Comparison of ENCODE assay signal across 8 cellular contexts in the genomic region with DNA sequence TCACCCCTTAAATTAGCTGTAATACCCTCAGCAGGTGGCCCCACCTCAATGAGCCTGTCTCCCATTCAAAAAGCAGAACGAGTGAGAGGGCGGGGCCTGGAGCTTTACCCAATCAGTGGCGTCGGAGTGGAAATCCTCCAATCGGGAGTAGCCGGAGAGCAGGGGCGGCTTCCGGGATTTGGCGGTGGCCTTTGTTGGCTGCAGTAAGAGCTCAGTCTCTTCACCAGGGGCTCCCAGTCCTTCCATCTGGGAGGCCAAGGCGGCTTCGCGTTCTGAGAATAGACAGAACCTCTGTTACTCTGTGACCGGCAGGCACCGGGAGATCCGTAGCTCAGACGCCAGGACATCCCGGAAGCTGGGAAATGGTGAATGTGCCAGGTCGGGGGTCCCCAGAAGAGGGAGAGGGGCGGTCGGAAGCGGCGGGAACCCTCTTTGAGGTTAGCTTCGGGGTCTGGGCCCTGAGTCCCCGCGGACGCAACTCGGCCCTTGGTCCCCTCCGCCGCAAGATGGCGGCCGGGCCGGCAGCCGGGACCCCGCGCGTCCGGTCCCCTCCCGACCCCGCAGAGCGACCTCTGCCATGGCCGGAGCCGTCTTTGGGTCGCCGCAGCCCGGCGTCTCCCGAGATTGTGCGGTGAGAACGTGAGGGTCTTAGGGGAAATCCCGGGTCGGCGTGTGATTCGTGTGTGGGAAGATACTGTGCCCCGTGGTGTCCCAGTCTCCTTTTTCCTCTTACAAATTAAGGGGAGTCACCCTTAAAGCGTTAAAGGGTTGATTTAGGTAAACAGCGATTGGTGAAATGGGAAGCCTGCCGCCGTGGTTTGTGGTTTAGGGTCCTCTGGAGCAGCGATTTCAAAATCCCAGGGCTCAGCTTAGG.
DNase-seq lines count a peak whose midpoint lies in the region; ATAC-seq and TF ChIP-seq lines count a peak whose summit lies in the region.

No MANE protein-coding gene starts in this region.

- H3K4me1 ChIP-seq in esophagus muscularis mucosa (peaks cover 15 to 35% (median 24%) of the 10 kb centered on the region in 4 donors), muscle layer of colon (ENCODE audit: insufficient read depth, low read length) (peaks cover 13% of the 10 kb centered on the region)

- H3K9ac ChIP-seq in muscle layer of colon (ENCODE audit: low read length) = peak overlapping the region; percentile 93

- peak; percentile 57 for TF ChIP-seq POLR2A in esophagus muscularis mucosa (IDR thresholded peaks at IDR 0.05; ENCODE audit: low read depth)

- H3K27me3 ChIP-seq in esophagus muscularis mucosa (no peaks in the 10 kb centered on the region), muscle layer of colon (ENCODE audit: control insufficient read depth in 1 of 2, insufficient read depth in 2 of 2, low read length in 2 of 2) (no peaks in the 10 kb centered on the region)

- intact Hi-C loops in esophagus muscularis mucosa (cut with DNase I) = loop anchor here (10.0 kb wide), 1 partner anchor 161 kb away; the partner anchor contains the start of gene ZNF267

- ATAC-seq in GM21717 (IDR thresholded peaks at IDR 0.05; ENCODE audit: unreplicated experiment) = peak; percentile 92

- no peaks in the 10 kb centered on the region for H3K9me3 ChIP-seq in esophagus muscularis mucosa
- no peaks in the 10 kb centered on the region for H3K9me3 ChIP-seq in muscle layer of colon (ENCODE audit: low read length)

- no peak for TF ChIP-seq EP300 in esophagus muscularis mucosa (IDR thresholded peaks at IDR 0.05)

- WGBS in esophagus muscularis mucosa = 0% methylated on average over 35 of the region's 59 CpGs

- DNase-seq in DMS53 treated with DMSO at 0.1 percent for 48 hours (lab: John Stamatoyannopoulos, UW; ENCODE audit: unreplicated experiment) (peak; percentile 73), esophagus muscularis mucosa (ENCODE audit: extremely low spot score) (peak; percentile 99)
- peak; percentile 94 for DNase-seq in Jurkat, Clone E6-1 (ENCODE audit: low read depth, low spot score)
- DNase-seq in activated T-cell treated with anti-CD3 and anti-CD28 coated beads, Interleukin-2, amount 50 U/mL, for 48 hours = peak; percentile 94 to 96
- peak; percentile 86 to 87 for DNase-seq in stimulated activated CD8-positive, alpha-beta memory T cell treated with anti-CD3 and anti-CD28 coated beads, Interleukin-7, amount 100 ng/mL, for 1 hour (ENCODE audit: low read depth in 2 of 2)

- peak overlapping the region; percentile 90 for H3K4me3 ChIP-seq in Jurkat, Clone E6-1 (ENCODE audit: low read length)
- peak overlapping the region; percentile 74 to 98 (median 90) for H3K4me3 ChIP-seq in esophagus muscularis mucosa
- peak overlapping the region; percentile 92 to 100 for H3K4me3 ChIP-seq in muscle layer of colon (ENCODE audit: low read depth in 1 of 2, low read length in 2 of 2)

- TF ChIP-seq CTCF in esophagus muscularis mucosa (IDR thresholded peaks at IDR 0.05) = no peak

- H3K36me3 ChIP-seq in esophagus muscularis mucosa = peaks cover 0 to 29% (median 12%) of the 10 kb centered on the region in 4 donors
- peaks cover under 1% of the 10 kb centered on the region for H3K36me3 ChIP-seq in muscle layer of colon (ENCODE audit: insufficient read depth, low read length)

- H3K27ac ChIP-seq in esophagus muscularis mucosa (replicated peaks in 1 of 4) = peak overlapping the region; percentile 88 to 96 (median 94)
- peak overlapping the region; percentile 95 for H3K27ac ChIP-seq in muscle layer of colon (ENCODE audit: low read depth, low read length)

TF ChIP-seq in PFSK-1, 5 proteins besides CTCF, POLR2A, EP300 and RAD21:
- TF ChIP-seq SIN3A (IDR thresholded peaks at IDR 0.05; ENCODE audit: borderline replicate concordance, insufficient read depth, low read length) (no peak), TAF1 (IDR thresholded peaks at IDR 0.05; ENCODE audit: borderline replicate concordance, insufficient read depth, low read length) (peak; percentile 97), REST (IDR thresholded peaks at IDR 0.05; ENCODE audit: insufficient read depth in 1 of 2, low read depth in 2 of 2, low read length in 2 of 2) (0 out of 4 replicates have a peak, but pooled peaks of 1 of the 2 experiments have one; percentile 39), FOXP2 (optimal IDR thresholded peaks at IDR 0.05; ENCODE audit: borderline replicate concordance, extremely low read depth, extremely low read length, insufficient read depth) (no peak), POLR2AphosphoS5 (IDR thresholded peaks at IDR 0.05; ENCODE audit: low read depth, low read length) (peak; percentile 95)

Comparison
In these comparisons a context has a peak if more than half of its experiments do, and no peak if none do; other contexts are left out.
1. Peak in every context shown above with its lines: DNase-seq, ATAC-seq, H3K4me3 ChIP-seq and H3K27ac ChIP-seq.